17 cellular contexts compared by ENCODE assay signal in the genomic region with DNA sequence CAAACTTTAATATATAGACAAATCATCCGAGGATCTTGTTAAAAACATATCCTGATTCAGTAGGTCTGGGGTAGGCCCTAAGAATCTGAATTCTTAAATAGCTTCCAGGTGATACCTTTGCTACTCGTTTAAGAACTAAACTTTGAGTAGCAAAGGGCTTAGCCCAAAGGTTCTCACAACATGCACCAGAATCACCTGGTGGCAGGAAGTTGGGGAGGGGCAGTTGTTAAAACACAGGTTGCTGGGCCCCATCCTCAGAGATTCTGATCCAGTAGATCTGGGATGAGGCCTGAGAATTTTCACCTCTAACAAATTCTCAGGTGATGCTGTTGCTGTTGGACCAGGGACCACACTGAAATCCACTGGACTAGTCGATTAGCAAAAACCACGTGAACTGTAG.
"Had no signal": no experiment of that assay in that cellular context is flagged by ENCODE, and none has a peak within 500 bp of the region (broad histone marks: within the 10 kb centered on the region; RNA-seq: fewer than 3 reads in every experiment).

No MANE protein-coding gene starts in this region.

- H3K4me1 ChIP-seq: lower lobe of right lung, right lobe of liver, tibial nerve, upper lobe of left lung had no signal

- H3K9me3 ChIP-seq: lower lobe of right lung, mucosa of descending colon, ovary, right lobe of liver, thoracic aorta, tibial nerve, upper lobe of left lung had no signal

- H3K27me3 ChIP-seq: ovary, right lobe of liver, tibial nerve, upper lobe of left lung had no signal

- ATAC-seq: effector memory CD8-positive, alpha-beta T cell; left ventricle myocardium superior; lower lobe of right lung; mucosa of descending colon; naive thymus-derived CD4-positive, alpha-beta T cell; right lobe of liver; stimulated activated naive B cell treated with anti-CD40 and anti-IgM and Interleukin-4, amounts not matched to agents 10 μg/mL and 1 μg/mL and 100 μg/mL, for 72 hours had no signal

- H3K27ac ChIP-seq: lower lobe of right lung, ovary, right lobe of liver, thoracic aorta, tibial nerve, upper lobe of left lung had no signal

- H3K36me3 ChIP-seq: lower lobe of right lung, ovary, right lobe of liver, thoracic aorta, tibial nerve, upper lobe of left lung had no signal

- H3K4me3 ChIP-seq: lower lobe of right lung, mucosa of descending colon, ovary, right lobe of liver, thoracic aorta, tibial nerve, upper lobe of left lung had no signal

- DNase-seq: cortex of kidney; effector memory CD8-positive, alpha-beta T cell; hypothalamus; left ventricle myocardium superior; lower lobe of right lung; mucosa of descending colon; occipital lobe; ovary; right lobe of liver; small intestine; stimulated activated CD4-positive, alpha-beta T cell treated with anti-CD3 and anti-CD28 coated beads, Interleukin-15, amount 100 ng/mL, for 24 hours; stimulated activated CD4-positive, alpha-beta T cell treated with anti-CD3 and anti-CD28 coated beads, Interleukin-2, amount 100 ng/mL, for 48 hours; stimulated activated naive B cell treated with anti-CD40 and anti-IgM and Interleukin-4, amounts not matched to agents 10 μg/mL and 1 μg/mL and 100 μg/mL, for 72 hours; upper lobe of left lung had no signal
